In the genomic region with DNA sequence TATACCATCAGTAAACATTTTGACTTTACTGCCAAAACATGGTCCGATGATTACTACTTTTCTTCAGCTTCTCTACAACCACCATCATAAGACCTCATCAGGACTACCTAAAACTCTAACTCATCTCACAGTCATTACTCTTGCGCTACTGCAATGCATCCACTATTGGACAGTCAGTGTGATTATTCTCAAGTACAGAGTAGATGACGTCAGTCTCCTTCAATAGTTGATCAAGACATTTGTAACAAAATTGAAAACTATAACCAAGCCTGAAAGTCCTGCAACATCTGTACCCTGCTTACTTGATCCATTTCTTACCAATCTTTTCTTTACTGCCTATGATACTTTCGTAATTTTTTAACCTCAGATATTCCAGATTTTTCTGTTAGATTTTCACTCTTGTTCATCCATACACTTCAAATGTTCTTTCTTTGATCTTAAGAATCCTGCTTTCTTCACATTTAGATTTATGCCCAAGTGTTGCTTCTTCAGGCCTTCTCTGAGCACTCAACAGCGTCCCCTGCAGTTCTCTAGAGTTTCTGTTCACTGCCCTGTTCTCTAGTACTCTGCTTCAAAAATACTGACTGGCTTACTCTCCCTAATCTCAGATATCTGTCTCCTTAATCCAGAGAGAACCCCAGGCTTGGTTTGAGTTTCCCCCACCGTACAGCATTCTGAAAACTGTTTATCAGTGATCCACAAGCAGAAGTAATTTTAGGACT, we compare ENCODE assay signal across 18 cellular contexts.
A peak's percentile ranks its signal among the peaks of the same experiment; 100 is the strongest.
DNase-seq lines count a peak whose midpoint lies in the region; ATAC-seq and TF ChIP-seq lines count a peak whose summit lies in the region.
"Had no signal": no experiment of that assay in that cellular context is flagged by ENCODE, and none has a peak within 500 bp of the region (broad histone marks: within the 10 kb centered on the region; RNA-seq: fewer than 3 reads in every experiment).

No MANE protein-coding gene starts in this region.

- no peaks in the 10 kb centered on the region for H3K27me3 Mint-ChIP-seq in WTC11 (ENCODE audit: low read depth)
- H3K27me3 Mint-ChIP-seq: activated CD8-positive, alpha-beta T cell treated with anti-CD3 and anti-CD28 coated beads for 36 hours had no signal

- H3K4me3 Mint-ChIP-seq in WTC11, result no peak overlapping the region
- H3K4me3 Mint-ChIP-seq: activated CD8-positive, alpha-beta T cell treated with anti-CD3 and anti-CD28 coated beads for 36 hours had no signal

- TF ChIP-seq CTCF in WTC11 (IDR thresholded peaks at IDR 0.05) (peak; percentile 49; the same call in 1 of the 2 replicates), foreskin fibroblast (IDR thresholded peaks at IDR 0.05; ENCODE audit: low read depth, low read length) (peak; percentile 3), smooth muscle cell (IDR thresholded peaks at IDR 0.05; ENCODE audit: borderline replicate concordance, insufficient read depth, poor library complexity, severe bottlenecking) (no peak)

- H3K79me2 ChIP-seq in smooth muscle cell (ENCODE audit: low read depth), result no peaks in the 10 kb centered on the region

- H4K20me1 ChIP-seq in smooth muscle cell (ENCODE audit: low read depth), result no peaks in the 10 kb centered on the region

- peak overlapping the region; percentile 48 for H2AFZ ChIP-seq in smooth muscle cell (ENCODE audit: low read depth)

- H3K27ac ChIP-seq in smooth muscle cell (ENCODE audit: low read depth), result no peak overlapping the region
- H3K27ac ChIP-seq: 22Rv1, upper lobe of right lung had no signal

- H3K27ac Mint-ChIP-seq in WTC11, result no peak overlapping the region
- H3K27ac Mint-ChIP-seq: activated CD8-positive, alpha-beta T cell treated with anti-CD3 and anti-CD28 coated beads for 36 hours had no signal

- H3K4me1 Mint-ChIP-seq in WTC11, result peaks cover 3% of the 10 kb centered on the region

- peak; percentile 91 for ATAC-seq in WTC11
- ATAC-seq in HG02763 (IDR thresholded peaks at IDR 0.05; ENCODE audit: unreplicated experiment), result no peak
- ATAC-seq: activated CD8-positive, alpha-beta T cell treated with anti-CD3 and anti-CD28 coated beads for 36 hours; upper lobe of right lung had no signal

- POLR2A ChIA-PET in WTC11 (lab: Charles Lee), result no interaction called here

- H3F3A ChIP-seq in smooth muscle cell (ENCODE audit: low read depth), result no peaks in the 10 kb centered on the region

- no peak overlapping the region for H3K9ac ChIP-seq in smooth muscle cell (ENCODE audit: low read depth)

- H3K36me3 ChIP-seq in smooth muscle cell (ENCODE audit: low read depth), result no peaks in the 10 kb centered on the region
- H3K36me3 ChIP-seq: BE2C, upper lobe of right lung had no signal

- no peaks in the 10 kb centered on the region for H3K36me3 Mint-ChIP-seq in WTC11

- H3K9me3 ChIP-seq in smooth muscle cell (replicated peaks; ENCODE audit: low read depth), result peaks cover 5% of the 10 kb centered on the region
- H3K9me3 ChIP-seq: BE2C, upper lobe of right lung had no signal

- DNase-seq in DMS53 (lab: John Stamatoyannopoulos, UW) (peak; percentile 16), DMS53 treated with DMSO at 0.1 percent for 48 hours (lab: John Stamatoyannopoulos, UW; ENCODE audit: unreplicated experiment) (no peak), WTC11 (ENCODE audit: low spot score) (peak; percentile 14), foreskin fibroblast (no peak), smooth muscle cell (lab: John Stamatoyannopoulos, UW; ENCODE audit: unreplicated experiment) (no peak), SKM-1 treated with dmso at 0.1 percent for 144 hours (lab: John Stamatoyannopoulos, UW; ENCODE audit: unreplicated experiment) (no peak), DMS153 treated with DMSO at 0.1 percent for 48 hours (lab: John Stamatoyannopoulos, UW; ENCODE audit: unreplicated experiment) (no peak)
- DNase-seq: activated CD8-positive, alpha-beta T cell treated with anti-CD3 and anti-CD28 coated beads for 36 hours; amniotic stem cell; BE2C; erythroblast; NCI-H2107; NCI-H510A; nucleus accumbens; T-helper 9 cell; upper lobe of right lung had no signal

- CTCF ChIA-PET in WTC11 (lab: Charles Lee), result interaction anchor here (0.7 kb wide), 1 partner anchor 153 kb away, joined by 4 read pairs; no protein-coding TSS in a partner anchor

- no peak overlapping the region for H3K4me2 ChIP-seq in smooth muscle cell

- H3K27me3 ChIP-seq in smooth muscle cell (ENCODE audit: low read depth), result no peaks in the 10 kb centered on the region
- H3K27me3 ChIP-seq: BE2C, upper lobe of right lung had no signal

- H3K4me3 ChIP-seq in foreskin fibroblast (ENCODE audit: low read depth in 1 of 2, low read length in 2 of 2) (no peak overlapping the region), smooth muscle cell (no peak overlapping the region)
- H3K4me3 ChIP-seq: upper lobe of right lung had no signal

- H3K4me1 ChIP-seq in smooth muscle cell (ENCODE audit: low read depth), result no peaks in the 10 kb centered on the region
- H3K4me1 ChIP-seq: BE2C, upper lobe of right lung had no signal

- H3K9me3 Mint-ChIP-seq in WTC11, result peaks cover 4% of the 10 kb centered on the region

- 70% methylated on average over 6 of the region's 6 CpGs for WGBS in smooth muscle cell (ENCODE audit: low lambda C conversion rate)

TF ChIP-seq in WTC11, 78 proteins besides CTCF, POLR2A, EP300 and RAD21:
- TF ChIP-seq ZNF121 (CRISPR knock-in tag; IDR thresholded peaks at IDR 0.05) (no peak), OVOL2 (CRISPR knock-in tag; IDR thresholded peaks at IDR 0.05; ENCODE audit: borderline replicate concordance) (no peak), JUN (CRISPR knock-in tag; IDR thresholded peaks at IDR 0.05) (no peak), KAT7 (CRISPR knock-in tag; IDR thresholded peaks at IDR 0.05; ENCODE audit: borderline replicate concordance) (no peak)
- TF ChIP-seq, protein P1, sequence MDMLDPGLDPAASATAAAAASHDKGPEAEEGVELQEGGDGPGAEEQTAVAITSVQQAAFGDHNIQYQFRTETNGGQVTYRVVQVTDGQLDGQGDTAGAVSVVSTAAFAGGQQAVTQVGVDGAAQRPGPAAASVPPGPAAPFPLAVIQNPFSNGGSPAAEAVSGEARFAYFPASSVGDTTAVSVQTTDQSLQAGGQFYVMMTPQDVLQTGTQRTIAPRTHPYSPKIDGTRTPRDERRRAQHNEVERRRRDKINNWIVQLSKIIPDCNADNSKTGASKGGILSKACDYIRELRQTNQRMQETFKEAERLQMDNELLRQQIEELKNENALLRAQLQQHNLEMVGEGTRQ (CRISPR knock-in tag; IDR thresholded peaks at IDR 0.05), result no peak
TF ChIP-seq in WTC11: peak in this region for 0.

Comparison
In these comparisons a context has a peak if more than half of its experiments do, and no peak if none do; other contexts are left out.
1. DNase-seq: peak in DMS53 (single experiment) and WTC11 (single experiment); none in DMS53 treated with DMSO at 0.1 percent for 48 hours (single experiment), foreskin fibroblast (0 of 2), smooth muscle cell (single experiment), SKM-1 treated with dmso at 0.1 percent for 144 hours (single experiment) and DMS153 treated with DMSO at 0.1 percent for 48 hours (single experiment).